Comparison of ENCODE assay signal across 8 cellular contexts in the genomic region with DNA sequence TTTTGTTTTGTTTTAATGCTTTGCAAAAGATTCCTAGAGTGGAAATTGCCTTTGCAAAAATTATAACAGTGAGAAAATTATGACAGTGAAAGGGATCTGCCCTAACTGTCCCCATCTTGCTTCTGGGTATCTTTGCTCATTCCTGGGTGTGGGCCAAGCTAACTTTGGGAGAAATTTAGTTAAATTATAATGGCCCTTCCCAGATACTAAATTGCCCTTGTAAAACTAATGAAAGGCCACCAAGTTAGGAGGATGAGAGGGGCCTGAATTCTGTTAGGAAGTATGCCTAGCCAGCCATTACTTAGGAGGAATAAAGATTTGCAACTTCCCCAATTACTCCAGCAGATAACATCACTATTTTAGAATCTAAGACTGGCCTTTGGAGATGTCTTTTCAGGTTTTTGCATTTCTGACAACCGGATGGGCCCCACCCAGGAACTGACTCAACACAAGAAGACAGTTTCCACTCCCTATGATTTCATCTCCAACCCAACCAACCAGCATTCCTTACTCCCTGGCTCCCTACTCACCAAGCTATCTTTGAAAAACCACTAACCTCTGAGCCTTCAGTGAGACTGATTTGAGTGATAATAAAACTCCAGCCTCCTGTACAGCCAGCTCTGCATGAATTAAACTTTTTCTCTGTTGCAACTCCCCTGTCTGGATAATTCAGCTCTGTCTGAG. TPM values are rescaled to one million over a fixed set of nuclear protein-coding genes. Genes with fewer than 3 reads are reported as not detected.
A peak's percentile ranks its signal among the peaks of the same experiment; 100 is the strongest.
DNase-seq lines count a peak whose midpoint lies in the region; ATAC-seq and FAIRE-seq lines count a peak whose summit lies in the region.

No MANE protein-coding gene starts in this region.

- FAIRE-seq in GM18507 (lab: Jason Lieb, UNC): peak; percentile 66

- peaks cover 5% of the 10 kb centered on the region for H3K27me3 Mint-ChIP-seq in activated naive CD8-positive, alpha-beta T cell treated with anti-CD3 and anti-CD28 coated beads, Interleukin-2, amount 10 ng/mL, durations not matched to agents 7 days and 5 days
- H3K27me3 Mint-ChIP-seq in naive thymus-derived CD8-positive, alpha-beta T cell: no peaks in the 10 kb centered on the region

- POLR2A ChIA-PET in activated naive CD8-positive, alpha-beta T cell treated with anti-CD3 and anti-CD28 coated beads, Interleukin-2, amount 10 ng/mL, durations not matched to agents 7 days and 5 days (lab: Charles Lee): interaction anchor here (0.6 to 0.8 kb wide), 2 partner anchors 24 to 522 kb away, joined by 3 read pairs; no protein-coding TSS in a partner anchor
- POLR2A ChIA-PET in naive thymus-derived CD8-positive, alpha-beta T cell (lab: Charles Lee): no interaction called here

- H3K27ac Mint-ChIP-seq in activated naive CD8-positive, alpha-beta T cell treated with anti-CD3 and anti-CD28 coated beads, Interleukin-2, amount 10 ng/mL, durations not matched to agents 7 days and 5 days: peak overlapping the region; percentile 90
- H3K27ac Mint-ChIP-seq in naive thymus-derived CD8-positive, alpha-beta T cell: peak overlapping the region in 8 of 10 donors; percentile 46 to 85 (median 67)

- H3K4me1 Mint-ChIP-seq in activated naive CD8-positive, alpha-beta T cell treated with anti-CD3 and anti-CD28 coated beads, Interleukin-2, amount 10 ng/mL, durations not matched to agents 7 days and 5 days: peaks cover 51% of the 10 kb centered on the region
- peaks cover 14 to 70% (median 50%) of the 10 kb centered on the region in 4 donors for H3K4me1 Mint-ChIP-seq in naive thymus-derived CD8-positive, alpha-beta T cell

- DNase-seq in GM18507 (ENCODE audit: extremely low spot score, insufficient read length, low read depth) (no peak), SIG-M5 (lab: John Stamatoyannopoulos, UW) (peak; percentile 39), GM19240 (ENCODE audit: insufficient read length, low spot score) (no peak), NCI-H2107 (lab: John Stamatoyannopoulos, UW) (no peak)
- DNase-seq in activated naive CD8-positive, alpha-beta T cell treated with anti-CD3 and anti-CD28 coated beads, Interleukin-2, amount 10 ng/mL, durations not matched to agents 7 days and 5 days: no peak
- peak in 2 of 10 donors; percentile 6 to 13 for DNase-seq in naive thymus-derived CD8-positive, alpha-beta T cell

- peaks cover 10% of the 10 kb centered on the region for H3K36me3 Mint-ChIP-seq in activated naive CD8-positive, alpha-beta T cell treated with anti-CD3 and anti-CD28 coated beads, Interleukin-2, amount 10 ng/mL, durations not matched to agents 7 days and 5 days
- no peaks in the 10 kb centered on the region for H3K36me3 Mint-ChIP-seq in naive thymus-derived CD8-positive, alpha-beta T cell

- peak overlapping the region; percentile 38 for H3K4me3 Mint-ChIP-seq in activated naive CD8-positive, alpha-beta T cell treated with anti-CD3 and anti-CD28 coated beads, Interleukin-2, amount 10 ng/mL, durations not matched to agents 7 days and 5 days
- H3K4me3 Mint-ChIP-seq in naive thymus-derived CD8-positive, alpha-beta T cell: peak overlapping the region in 9 of 10 donors; percentile 0 to 41 (median 34)

- ATAC-seq in activated naive CD8-positive, alpha-beta T cell treated with anti-CD3 and anti-CD28 coated beads, Interleukin-2, amount 10 ng/mL, durations not matched to agents 7 days and 5 days (ENCODE audit: low read depth): peak; percentile 60
- peak; percentile 30 to 42 for ATAC-seq in naive thymus-derived CD8-positive, alpha-beta T cell
- ATAC-seq in HG03135 (IDR thresholded peaks at IDR 0.05; ENCODE audit: unreplicated experiment) (no peak), GM18870 (IDR thresholded peaks at IDR 0.05; ENCODE audit: unreplicated experiment) (no peak)

- H3K9me3 Mint-ChIP-seq in activated naive CD8-positive, alpha-beta T cell treated with anti-CD3 and anti-CD28 coated beads, Interleukin-2, amount 10 ng/mL, durations not matched to agents 7 days and 5 days: peaks cover 3% of the 10 kb centered on the region
- peaks cover 0 to 3% (median 0%) of the 10 kb centered on the region in 9 donors for H3K9me3 Mint-ChIP-seq in naive thymus-derived CD8-positive, alpha-beta T cell

RNA-seq across cellular contexts. Expression of a gene that starts 7.1 kb away (rescaled TPM):
- total RNA-seq in activated naive CD8-positive, alpha-beta T cell treated with anti-CD3 and anti-CD28 coated beads, Interleukin-2, amount 10 ng/mL, durations not matched to agents 7 days and 5 days: not detected
- not detected for total RNA-seq in naive thymus-derived CD8-positive, alpha-beta T cell
- polyA plus RNA-seq in naive thymus-derived CD8-positive, alpha-beta T cell: not detected

Comparison
In these comparisons a context has a peak if more than half of its experiments do, and no peak if none do; other contexts are left out.
1. ATAC-seq: peak in activated naive CD8-positive, alpha-beta T cell treated with anti-CD3 and anti-CD28 coated beads, Interleukin-2, amount 10 ng/mL, durations not matched to agents 7 days and 5 days (single experiment) and naive thymus-derived CD8-positive, alpha-beta T cell (2 of 2); none in HG03135 (single experiment) and GM18870 (single experiment).